ENCODE assay signal across 16 cellular contexts in the genomic region with DNA sequence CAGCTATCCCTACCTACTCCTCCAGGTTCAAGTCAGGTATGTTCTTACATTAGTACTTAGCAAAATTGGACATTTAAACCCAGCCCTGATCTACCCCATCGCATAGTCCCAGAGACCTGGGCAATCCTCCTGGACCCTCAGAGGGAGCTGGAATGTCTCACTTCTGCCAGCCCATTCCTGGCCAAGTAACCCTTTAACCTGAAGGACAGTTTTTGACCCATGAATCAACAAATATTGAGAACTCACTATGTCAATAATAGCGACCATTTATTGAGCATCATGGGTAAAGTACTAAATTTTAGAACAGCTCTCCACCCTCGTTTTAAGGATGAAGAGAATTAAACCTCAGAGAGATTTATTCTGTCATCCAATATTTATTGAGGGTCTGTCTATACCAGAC.
DNase-seq lines count a peak whose midpoint lies in the region; ATAC-seq and TF ChIP-seq lines count a peak whose summit lies in the region.
"Had no signal": no experiment of that assay in that cellular context is flagged by ENCODE, and none has a peak within 500 bp of the region (broad histone marks: within the 10 kb centered on the region; RNA-seq: fewer than 3 reads in every experiment).

No MANE protein-coding gene starts in this region.

- H3K27me3 ChIP-seq in endodermal cell (ENCODE audit: control insufficient read depth, insufficient read depth, low read length, poor library complexity, severe bottlenecking): no peaks in the 10 kb centered on the region
- H3K27me3 ChIP-seq: MG63 had no signal

- H3K9me3 ChIP-seq in endodermal cell (ENCODE audit: control insufficient read depth, low read length): no peaks in the 10 kb centered on the region
- H3K9me3 ChIP-seq: MG63 had no signal

- no peak for ATAC-seq in activated naive CD8-positive, alpha-beta T cell treated with anti-CD3 and anti-CD28 coated beads, Interleukin-2, amount 50 U/mL, for 24 hours
- ATAC-seq in natural killer cell treated with Interleukin-12 subunit alpha and Interleukin-12 subunit beta and Interleukin-15 and Interleukin-18, amount 100 ng/mL, for 72 hours: no peak

- WGBS in endodermal cell (ENCODE audit: insufficient coverage in 1 of 2, insufficient read length in 1 of 2), 2 experiments: 86 to 92% methylated on average over 1 to 3 of the region's 3 CpGs

- H3K4me1 ChIP-seq in endodermal cell (ENCODE audit: control insufficient read depth, insufficient read depth, low read length): peaks cover 7% of the 10 kb centered on the region

- peak overlapping the region; percentile 33 for H3K4me3 Mint-ChIP-seq in activated naive CD8-positive, alpha-beta T cell
- no peak overlapping the region for H3K4me3 Mint-ChIP-seq in activated naive CD8-positive, alpha-beta T cell treated with anti-CD3 and anti-CD28 coated beads, Interleukin-2, amount 50 U/mL, for 24 hours
- H3K4me3 Mint-ChIP-seq in endodermal cell (no peak overlapping the region), MCF 10A (ENCODE audit: unreplicated experiment) (no peak overlapping the region)
- peak overlapping the region; percentile 2 for H3K4me3 Mint-ChIP-seq in natural killer cell treated with Interleukin-12 subunit alpha and Interleukin-12 subunit beta and Interleukin-15 and Interleukin-18, amount 100 ng/mL, for 72 hours

- DNase-seq in activated naive CD8-positive, alpha-beta T cell treated with anti-CD3 and anti-CD28 coated beads, Interleukin-2, amount 50 U/mL, for 24 hours: no peak
- no peak for DNase-seq in endodermal cell
- no peak for DNase-seq in natural killer cell treated with Interleukin-12 subunit alpha and Interleukin-12 subunit beta and Interleukin-15 and Interleukin-18, amount 100 ng/mL, for 72 hours (ENCODE audit: low spot score)
- no peak for DNase-seq in MCF 10A (ENCODE audit: unreplicated experiment)
- no peak for DNase-seq in cerebellum (ENCODE audit: low spot score)
- no peak for DNase-seq in activated CD4-positive, alpha-beta T cell treated with anti-CD3 and anti-CD28 coated beads, Interleukin-2, amount 50 U/mL, for 4 hours
- DNase-seq: AML-193, Kasumi-1, MG63, NCI-H1417, NCI-H187, NCI-H446, NCI-H526, OCI-M1 had no signal

- TF ChIP-seq CTCF in endodermal cell (conservative IDR thresholded peaks at IDR 0.05) (no peak), MCF 10A (IDR thresholded peaks at IDR 0.05; ENCODE audit: unreplicated experiment) (no peak)

- no peak overlapping the region for H3K9ac ChIP-seq in endodermal cell (ENCODE audit: extremely low read depth, low read length, poor library complexity, severe bottlenecking)

- intact Hi-C loops in MCF 10A (cut with micrococcal nuclease): no loop called here

- no peak overlapping the region for H3K27ac Mint-ChIP-seq in activated naive CD8-positive, alpha-beta T cell
- no peak overlapping the region for H3K27ac Mint-ChIP-seq in activated naive CD8-positive, alpha-beta T cell treated with anti-CD3 and anti-CD28 coated beads, Interleukin-2, amount 50 U/mL, for 24 hours
- peak overlapping the region; percentile 68 for H3K27ac Mint-ChIP-seq in endodermal cell
- H3K27ac Mint-ChIP-seq in natural killer cell treated with Interleukin-12 subunit alpha and Interleukin-12 subunit beta and Interleukin-15 and Interleukin-18, amount 100 ng/mL, for 72 hours: no peak overlapping the region
- H3K27ac Mint-ChIP-seq in MCF 10A (ENCODE audit: low read depth, unreplicated experiment): no peak overlapping the region

- no peaks in the 10 kb centered on the region for H3K9me3 Mint-ChIP-seq in activated naive CD8-positive, alpha-beta T cell (ENCODE audit: low read depth)
- no peaks in the 10 kb centered on the region for H3K9me3 Mint-ChIP-seq in activated naive CD8-positive, alpha-beta T cell treated with anti-CD3 and anti-CD28 coated beads, Interleukin-2, amount 50 U/mL, for 24 hours
- H3K9me3 Mint-ChIP-seq in endodermal cell: no peaks in the 10 kb centered on the region
- H3K9me3 Mint-ChIP-seq in natural killer cell treated with Interleukin-12 subunit alpha and Interleukin-12 subunit beta and Interleukin-15 and Interleukin-18, amount 100 ng/mL, for 72 hours: no peaks in the 10 kb centered on the region
- no peaks in the 10 kb centered on the region for H3K9me3 Mint-ChIP-seq in MCF 10A (ENCODE audit: unreplicated experiment)

- POLR2A ChIA-PET in MCF 10A (lab: Yijun Ruan, JAX): interaction anchor here (0.8 to 1.5 kb wide), 3 partner anchors 12 to 20 kb away, joined by 3 to 4 read pairs (median 4); no protein-coding TSS in a partner anchor

- H3K4me1 Mint-ChIP-seq in activated naive CD8-positive, alpha-beta T cell (ENCODE audit: low read depth): peaks cover 30% of the 10 kb centered on the region
- peaks cover 35% of the 10 kb centered on the region for H3K4me1 Mint-ChIP-seq in activated naive CD8-positive, alpha-beta T cell treated with anti-CD3 and anti-CD28 coated beads, Interleukin-2, amount 50 U/mL, for 24 hours
- H3K4me1 Mint-ChIP-seq in endodermal cell (peaks cover 33% of the 10 kb centered on the region), MCF 10A (ENCODE audit: insufficient read depth, unreplicated experiment) (peaks cover 28% of the 10 kb centered on the region)
- H3K4me1 Mint-ChIP-seq in natural killer cell treated with Interleukin-12 subunit alpha and Interleukin-12 subunit beta and Interleukin-15 and Interleukin-18, amount 100 ng/mL, for 72 hours (ENCODE audit: low read depth in 2 of 2): peaks cover 32% of the 10 kb centered on the region in 2 donors

- BruUV-seq in MCF 10A (replicated peaks; lab: Mats Ljungman, UMichigan): no TSS peak

- no peaks in the 10 kb centered on the region for H3K27me3 Mint-ChIP-seq in activated naive CD8-positive, alpha-beta T cell
- H3K27me3 Mint-ChIP-seq in activated naive CD8-positive, alpha-beta T cell treated with anti-CD3 and anti-CD28 coated beads, Interleukin-2, amount 50 U/mL, for 24 hours: no peaks in the 10 kb centered on the region
- no peaks in the 10 kb centered on the region for H3K27me3 Mint-ChIP-seq in endodermal cell (ENCODE audit: insufficient read depth)
- H3K27me3 Mint-ChIP-seq in natural killer cell treated with Interleukin-12 subunit alpha and Interleukin-12 subunit beta and Interleukin-15 and Interleukin-18, amount 100 ng/mL, for 72 hours: no peaks in the 10 kb centered on the region
- no peaks in the 10 kb centered on the region for H3K27me3 Mint-ChIP-seq in MCF 10A (ENCODE audit: insufficient read depth, unreplicated experiment)

- no peak overlapping the region for H3K4me3 ChIP-seq in endodermal cell (ENCODE audit: low read length)
- H3K4me3 ChIP-seq: MG63 had no signal

- H3K36me3 ChIP-seq in endodermal cell (ENCODE audit: control insufficient read depth, insufficient read depth, low read length): peaks cover 32% of the 10 kb centered on the region

- CTCF ChIA-PET in MCF 10A (lab: Yijun Ruan, JAX): interaction anchor here (0.9 to 1.7 kb wide), 6 partner anchors 9 to 105 kb away, joined by 3 to 10 read pairs (median 5); no protein-coding TSS in a partner anchor

- no peak overlapping the region for H3K27ac ChIP-seq in endodermal cell (ENCODE audit: low read depth, low read length)
- H3K27ac ChIP-seq: C4-2B had no signal

- no peaks in the 10 kb centered on the region for H3K36me3 Mint-ChIP-seq in activated naive CD8-positive, alpha-beta T cell
- H3K36me3 Mint-ChIP-seq in activated naive CD8-positive, alpha-beta T cell treated with anti-CD3 and anti-CD28 coated beads, Interleukin-2, amount 50 U/mL, for 24 hours (ENCODE audit: low read depth): no peaks in the 10 kb centered on the region
- H3K36me3 Mint-ChIP-seq in endodermal cell (ENCODE audit: low read depth) (peaks cover 38% of the 10 kb centered on the region), MCF 10A (ENCODE audit: insufficient read depth, unreplicated experiment) (peaks cover 14% of the 10 kb centered on the region)
- H3K36me3 Mint-ChIP-seq in natural killer cell treated with Interleukin-12 subunit alpha and Interleukin-12 subunit beta and Interleukin-15 and Interleukin-18, amount 100 ng/mL, for 72 hours: no peaks in the 10 kb centered on the region

Comparison
In these comparisons a context has a peak if more than half of its experiments do, and no peak if none do; other contexts are left out.
1. H3K4me3 Mint-ChIP-seq: peak in activated naive CD8-positive, alpha-beta T cell (single experiment) and natural killer cell treated with Interleukin-12 subunit alpha and Interleukin-12 subunit beta and Interleukin-15 and Interleukin-18, amount 100 ng/mL, for 72 hours (single experiment); none in activated naive CD8-positive, alpha-beta T cell treated with anti-CD3 and anti-CD28 coated beads, Interleukin-2, amount 50 U/mL, for 24 hours (single experiment), endodermal cell (single experiment) and MCF 10A (single experiment).